Comparison of ENCODE assay signal across 26 cellular contexts in the genomic region with DNA sequence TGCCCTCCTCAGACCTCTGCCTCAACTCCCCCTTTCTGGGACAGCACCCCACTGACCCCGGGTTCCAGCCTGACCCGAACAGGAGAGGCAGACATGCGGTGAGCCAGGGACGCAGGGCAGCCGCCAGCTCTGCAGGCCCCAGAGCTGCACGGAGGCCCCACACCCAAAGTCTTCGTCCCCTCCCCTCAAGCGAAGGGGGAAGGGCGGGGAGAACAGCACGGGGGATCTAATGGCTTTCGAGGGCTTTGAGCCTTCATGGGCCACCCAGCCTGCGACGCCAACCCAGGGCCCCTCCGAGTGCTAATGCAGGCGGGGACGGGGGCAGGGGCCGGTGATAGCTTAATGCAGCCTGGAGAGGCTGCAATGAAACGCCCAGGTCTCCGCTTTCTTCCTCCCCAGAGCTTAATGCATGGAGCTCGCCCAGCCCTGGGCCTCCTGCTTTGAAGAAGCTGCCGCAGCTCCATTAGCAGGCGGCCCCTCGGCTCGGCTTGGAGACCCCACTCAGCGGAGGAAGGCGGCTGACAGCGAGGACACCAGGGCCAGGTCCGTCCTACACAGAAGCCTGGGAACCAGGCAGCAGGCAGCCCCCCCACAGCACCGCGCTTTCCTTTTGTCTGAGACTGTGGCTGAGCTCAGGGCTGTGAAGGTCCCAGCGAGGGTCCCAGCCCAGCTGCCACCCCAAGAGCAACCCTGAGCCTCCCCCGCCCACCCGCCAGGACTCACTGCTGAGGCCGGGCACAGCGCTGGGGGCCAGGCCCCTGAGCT.
"Had no signal": no experiment of that assay in that cellular context is flagged by ENCODE, and none has a peak within 500 bp of the region (broad histone marks: within the 10 kb centered on the region; RNA-seq: fewer than 3 reads in every experiment).

No MANE protein-coding gene starts in this region.

- H3K27ac ChIP-seq: coronary artery, esophagus squamous epithelium, parathyroid adenoma, right atrium auricular region, suprapubic skin, vagina had no signal

- FAIRE-seq: endometrium had no signal

- H3K9me3 ChIP-seq: esophagus squamous epithelium, mucosa of descending colon, right atrium auricular region, suprapubic skin, vagina had no signal

- H3K4me1 ChIP-seq: esophagus squamous epithelium, parathyroid adenoma, right atrium auricular region, suprapubic skin, vagina had no signal

- H3K4me3 ChIP-seq: coronary artery, esophagus squamous epithelium, mucosa of descending colon, right atrium auricular region, skin epidermis, suprapubic skin, vagina had no signal

- ATAC-seq: left colon; mucosa of descending colon; natural killer cell treated with Interleukin-12 subunit alpha and Interleukin-12 subunit beta and Interleukin-15 and Interleukin-18, amount 100 ng/mL, for 72 hours; stimulated activated naive B cell treated with anti-CD40 and anti-IgM and Interleukin-4, amounts not matched to agents 10 μg/mL and 1 μg/mL and 100 μg/mL, for 72 hours; stimulated activated naive CD8-positive, alpha-beta T cell treated with anti-CD3 and anti-CD28 coated beads, Interleukin-15, amount 100 ng/mL, for 72 hours had no signal

- DNase-seq: dermis blood vessel endothelial cell; effector memory CD4-positive, alpha-beta T cell; erythroblast; esophagus squamous epithelium; foreskin melanocyte; hypothalamus; immature natural killer cell; islet precursor cell; kidney glomerular epithelial cell; left colon; mesenchymal stem cell; naive B cell; stimulated activated CD4-positive, alpha-beta T cell treated with anti-CD3 and anti-CD28 coated beads, Interleukin-15, amount 100 ng/mL, for 24 hours; stimulated activated CD4-positive, alpha-beta T cell treated with anti-CD3 and anti-CD28 coated beads, Interleukin-2, amount 100 ng/mL, for 48 hours; stimulated activated naive B cell treated with anti-CD40 and anti-IgM and Interleukin-4, amounts not matched to agents 10 μg/mL and 1 μg/mL and 100 μg/mL, for 72 hours; stimulated activated naive CD8-positive, alpha-beta T cell treated with anti-CD3 and anti-CD28 coated beads, Interleukin-15, amount 100 ng/mL, for 72 hours; trophoblast cell had no signal

- H2AFZ ChIP-seq: parathyroid adenoma had no signal

- H3K9ac ChIP-seq: parathyroid adenoma had no signal

- H3K27me3 ChIP-seq: esophagus squamous epithelium, right atrium auricular region, suprapubic skin, vagina had no signal
